Comparison of ENCODE assay signal across 10 cellular contexts in genomic region chr17:48472485-48473281, GRCh38. TPM values are rescaled to one million over a fixed set of nuclear protein-coding genes. Genes with fewer than 3 reads are reported as not detected.
DNase-seq lines count a peak whose midpoint lies in the region; ATAC-seq, FAIRE-seq and TF ChIP-seq lines count a peak whose summit lies in the region.
"Had no signal": no experiment of that assay in that cellular context is flagged by ENCODE, and none has a peak within 500 bp of the region (broad histone marks: within the 10 kb centered on the region; RNA-seq: fewer than 3 reads in every experiment).

No MANE protein-coding gene starts in this region.

- H3K36me3 ChIP-seq in MG63 (no peaks in the 10 kb centered on the region), astrocyte (ENCODE audit: insufficient read depth, low read length) (no peaks in the 10 kb centered on the region), neural progenitor cell (no peaks in the 10 kb centered on the region)

- H3K27ac Mint-ChIP-seq in astrocyte (ENCODE audit: unreplicated experiment), result peak overlapping the region; percentile 90
- no peak overlapping the region for H3K27ac Mint-ChIP-seq in neural progenitor cell
- H3K27ac Mint-ChIP-seq: activated naive CD4-positive, alpha-beta T cell treated with anti-CD3 and anti-CD28 coated beads, Interleukin-2, amount 50 U/mL, for 72 hours; T-helper 17 cell had no signal

- H3K4me1 ChIP-seq in astrocyte (ENCODE audit: insufficient read depth, low read length) (peaks cover 14% of the 10 kb centered on the region), neural progenitor cell (peaks cover 12% of the 10 kb centered on the region)

- no peak overlapping the region for H3K4me3 ChIP-seq in MG63
- no peak overlapping the region for H3K4me3 ChIP-seq in astrocyte (ENCODE audit: insufficient read depth, low read depth, low read length)
- no peak overlapping the region for H3K4me3 ChIP-seq in neural progenitor cell

- peak overlapping the region; percentile 27 for H2AFZ ChIP-seq in astrocyte (ENCODE audit: low read depth, low read length)
- no peak overlapping the region for H2AFZ ChIP-seq in neural progenitor cell (replicated peaks)

- no peak overlapping the region for H3K4me3 Mint-ChIP-seq in astrocyte (ENCODE audit: unreplicated experiment)
- no peak overlapping the region for H3K4me3 Mint-ChIP-seq in neural progenitor cell
- H3K4me3 Mint-ChIP-seq: T-helper 17 cell had no signal

- H3K9me3 Mint-ChIP-seq in astrocyte (ENCODE audit: unreplicated experiment) (peaks cover 2% of the 10 kb centered on the region), neural progenitor cell (no peaks in the 10 kb centered on the region)
- H3K9me3 Mint-ChIP-seq: activated naive CD4-positive, alpha-beta T cell treated with anti-CD3 and anti-CD28 coated beads, Interleukin-2, amount 50 U/mL, for 72 hours had no signal

- peaks cover 12% of the 10 kb centered on the region for H3K4me1 Mint-ChIP-seq in astrocyte (ENCODE audit: low read depth, unreplicated experiment)
- peaks cover 19% of the 10 kb centered on the region for H3K4me1 Mint-ChIP-seq in neural progenitor cell

- H3K27me3 ChIP-seq in MG63, result no peaks in the 10 kb centered on the region
- H3K27me3 ChIP-seq in astrocyte (ENCODE audit: insufficient read depth, low read length), result no peaks in the 10 kb centered on the region
- peaks cover 11% of the 10 kb centered on the region for H3K27me3 ChIP-seq in neural progenitor cell

- DNase-seq in GM04503 (ENCODE audit: low read depth), result peak; percentile 45
- peak; percentile 77 for DNase-seq in MG63
- DNase-seq in astrocyte (ENCODE audit: low read depth), result peak; percentile 92
- peak; percentile 39 for DNase-seq in neural progenitor cell (ENCODE audit: low spot score)
- DNase-seq in activated T-cell treated with anti-CD3 and anti-CD28 coated beads, Interleukin-2, amount 50 U/mL, for 48 hours, result no peak
- no peak for DNase-seq in hippocampal formation (lab: John Stamatoyannopoulos, UW)
- no peak for DNase-seq in omental fat pad (ENCODE audit: low spot score)
- DNase-seq: T-helper 17 cell had no signal

- peak overlapping the region; percentile 53 for H3K4me2 ChIP-seq in astrocyte (ENCODE audit: low read length)
- H3K4me2 ChIP-seq in neural progenitor cell, result peak overlapping the region; percentile 30

- H4K20me1 ChIP-seq in astrocyte (ENCODE audit: insufficient read depth, low read length) (no peaks in the 10 kb centered on the region), neural progenitor cell (ENCODE audit: low read depth) (no peaks in the 10 kb centered on the region)

- ATAC-seq in omental fat pad (ENCODE audit: low FRiP score), result no peak
- no peak for ATAC-seq in HG02798 (IDR thresholded peaks at IDR 0.05; ENCODE audit: poor library complexity, unreplicated experiment)
- ATAC-seq: T-helper 17 cell had no signal

- H3K36me3 Mint-ChIP-seq in astrocyte (ENCODE audit: low read depth, unreplicated experiment) (no peaks in the 10 kb centered on the region), neural progenitor cell (no peaks in the 10 kb centered on the region)
- H3K36me3 Mint-ChIP-seq: activated naive CD4-positive, alpha-beta T cell treated with anti-CD3 and anti-CD28 coated beads, Interleukin-2, amount 50 U/mL, for 72 hours had no signal

- H3K79me2 ChIP-seq in astrocyte (ENCODE audit: insufficient read depth, low read length) (no peaks in the 10 kb centered on the region), neural progenitor cell (ENCODE audit: low read depth) (no peaks in the 10 kb centered on the region)

- FAIRE-seq in astrocyte (lab: Jason Lieb, UNC), result no peak

- no peaks in the 10 kb centered on the region for H3F3A ChIP-seq in neural progenitor cell (ENCODE audit: low read depth)

- peak overlapping the region; percentile 54 for H3K9ac ChIP-seq in astrocyte (ENCODE audit: low read length)
- H3K9ac ChIP-seq in neural progenitor cell, result no peak overlapping the region

- H3K9me3 ChIP-seq in MG63 (no peaks in the 10 kb centered on the region), astrocyte (ENCODE audit: insufficient read depth, low read depth, low read length) (no peaks in the 10 kb centered on the region), neural progenitor cell (ENCODE audit: low read depth) (no peaks in the 10 kb centered on the region)

- peaks cover 15% of the 10 kb centered on the region for H3K27me3 Mint-ChIP-seq in astrocyte (ENCODE audit: low read depth, unreplicated experiment)
- H3K27me3 Mint-ChIP-seq in neural progenitor cell (ENCODE audit: insufficient read depth, low read depth), result no peaks in the 10 kb centered on the region

- TF ChIP-seq CTCF in astrocyte (IDR thresholded peaks at IDR 0.05; ENCODE audit: insufficient read depth, low read depth, low read length) (no peak), neural progenitor cell (IDR thresholded peaks at IDR 0.05) (no peak), omental fat pad (IDR thresholded peaks at IDR 0.05) (no peak)

- peak overlapping the region; percentile 70 for H3K27ac ChIP-seq in astrocyte (ENCODE audit: low read depth, low read length)
- no peak overlapping the region for H3K27ac ChIP-seq in neural progenitor cell

RNA-seq across cellular contexts. Expression of gene SKAP1, which starts 42.7 kb away (rescaled TPM):
- not detected in 2 replicates for total RNA-seq in MG63 (2014; rRNA removed; shearing (Covaris generic); ENCODE audit: low replicate concordance)
- total RNA-seq in astrocyte (not detected in 2 replicates), neural progenitor cell (ENCODE audit: low replicate concordance) (not detected in 2 replicates), omental fat pad (1 to 10 TPM in 2 of 4 donors, under 1 TPM in 1, not detected in 1; 0.93 to 1.9 (median 1.1) TPM)

RNA-seq across cellular contexts. Expression of gene HOXB1, which starts 58.1 kb away (rescaled TPM):
- not detected in 2 replicates for total RNA-seq in MG63 (2014; rRNA removed; shearing (Covaris generic); ENCODE audit: low replicate concordance)
- not detected in 2 replicates for total RNA-seq in astrocyte
- not detected in 2 replicates for total RNA-seq in neural progenitor cell (ENCODE audit: low replicate concordance)
- total RNA-seq in omental fat pad, result not detected
- total RNA-seq: activated naive CD4-positive, alpha-beta T cell treated with anti-CD3 and anti-CD28 coated beads, Interleukin-2, amount 50 U/mL, for 72 hours; T-helper 17 cell had no signal

Comparison
In these comparisons a context has a peak if more than half of its experiments do, and no peak if none do; other contexts are left out.
1. DNase-seq: peak in GM04503 (single experiment), MG63 (single experiment), astrocyte (single experiment) and neural progenitor cell (single experiment); none in activated T-cell treated with anti-CD3 and anti-CD28 coated beads, Interleukin-2, amount 50 U/mL, for 48 hours (0 of 2), hippocampal formation (0 of 2) and omental fat pad (single experiment).